In genomic region chr21:37580690-37581089, GRCh38 we compare ENCODE assay signal across 21 cellular contexts.
"Had no signal": no experiment of that assay in that cellular context is flagged by ENCODE, and none has a peak within 500 bp of the region (broad histone marks: within the 10 kb centered on the region; RNA-seq: fewer than 3 reads in every experiment).

No MANE protein-coding gene starts in this region.

- H3K27ac ChIP-seq: esophagus muscularis mucosa, right atrium auricular region, suprapubic skin, vagina had no signal

- H3K4me1 ChIP-seq: right atrium auricular region, suprapubic skin, vagina had no signal

- H3K4me3 ChIP-seq: esophagus muscularis mucosa, lung, right atrium auricular region, suprapubic skin, vagina had no signal

- H3K4me3 Mint-ChIP-seq: activated CD4-positive, alpha-beta memory T cell treated with anti-CD3 and anti-CD28 coated beads for 36 hours; activated naive CD8-positive, alpha-beta T cell treated with anti-CD3 and anti-CD28 coated beads for 36 hours; activated T-helper 17 cell treated with anti-CD3 and anti-CD28 coated beads, Interleukin-2, amount 50 U/mL, for 72 hours; neural crest cell; stimulated activated naive CD8-positive, alpha-beta T cell treated with anti-CD3 and anti-CD28 coated beads, Interleukin-15, amount 100 ng/mL, for 72 hours; T-helper 2 cell treated with Interferon-gamma antibody and Interleukin-4, amounts not matched to agents 5 μg/mL and 100 μg/mL, for 36 hours had no signal

- H3K4me1 Mint-ChIP-seq: activated naive CD8-positive, alpha-beta T cell treated with anti-CD3 and anti-CD28 coated beads for 36 hours; activated T-helper 17 cell treated with anti-CD3 and anti-CD28 coated beads, Interleukin-2, amount 50 U/mL, for 72 hours; neural crest cell; stimulated activated naive CD8-positive, alpha-beta T cell treated with anti-CD3 and anti-CD28 coated beads, Interleukin-15, amount 100 ng/mL, for 72 hours had no signal

- H3K36me3 ChIP-seq: esophagus muscularis mucosa, right atrium auricular region, suprapubic skin, vagina had no signal

- H3K27me3 Mint-ChIP-seq: activated naive CD8-positive, alpha-beta T cell treated with anti-CD3 and anti-CD28 coated beads for 36 hours; stimulated activated naive CD8-positive, alpha-beta T cell treated with anti-CD3 and anti-CD28 coated beads, Interleukin-15, amount 100 ng/mL, for 72 hours had no signal

- DNase-seq: activated CD4-positive, alpha-beta memory T cell treated with anti-CD3 and anti-CD28 coated beads for 36 hours; activated naive CD4-positive, alpha-beta T cell; activated naive CD8-positive, alpha-beta T cell treated with anti-CD3 and anti-CD28 coated beads for 36 hours; activated T-cell treated with anti-CD3 and anti-CD28 coated beads for 4 hours; amygdala; hippocampal formation; islet precursor cell; midbrain; small intestine; stimulated activated CD4-positive, alpha-beta T cell treated with anti-CD3 and anti-CD28 coated beads, Interleukin-15, amount 100 ng/mL, for 24 hours; stimulated activated CD4-positive, alpha-beta T cell treated with anti-CD3 and anti-CD28 coated beads, Interleukin-2, amount 100 ng/mL, for 48 hours; stimulated activated naive CD8-positive, alpha-beta T cell treated with anti-CD3 and anti-CD28 coated beads, Interleukin-15, amount 100 ng/mL, for 72 hours; trophoblast cell had no signal

- ATAC-seq: activated T-helper 17 cell treated with anti-CD3 and anti-CD28 coated beads, Interleukin-2, amount 50 U/mL, for 72 hours; stimulated activated naive CD8-positive, alpha-beta T cell treated with anti-CD3 and anti-CD28 coated beads, Interleukin-15, amount 100 ng/mL, for 72 hours had no signal

- H3K27me3 ChIP-seq: esophagus muscularis mucosa, suprapubic skin, vagina had no signal

- H3K27ac Mint-ChIP-seq: activated CD4-positive, alpha-beta memory T cell treated with anti-CD3 and anti-CD28 coated beads for 36 hours; activated naive CD8-positive, alpha-beta T cell treated with anti-CD3 and anti-CD28 coated beads for 36 hours; activated T-helper 17 cell treated with anti-CD3 and anti-CD28 coated beads, Interleukin-2, amount 50 U/mL, for 72 hours; stimulated activated naive CD8-positive, alpha-beta T cell treated with anti-CD3 and anti-CD28 coated beads, Interleukin-15, amount 100 ng/mL, for 72 hours; T-helper 2 cell treated with Interferon-gamma antibody and Interleukin-4, amounts not matched to agents 5 μg/mL and 100 μg/mL, for 36 hours had no signal
